14 cellular contexts compared by ENCODE assay signal in the genomic region with DNA sequence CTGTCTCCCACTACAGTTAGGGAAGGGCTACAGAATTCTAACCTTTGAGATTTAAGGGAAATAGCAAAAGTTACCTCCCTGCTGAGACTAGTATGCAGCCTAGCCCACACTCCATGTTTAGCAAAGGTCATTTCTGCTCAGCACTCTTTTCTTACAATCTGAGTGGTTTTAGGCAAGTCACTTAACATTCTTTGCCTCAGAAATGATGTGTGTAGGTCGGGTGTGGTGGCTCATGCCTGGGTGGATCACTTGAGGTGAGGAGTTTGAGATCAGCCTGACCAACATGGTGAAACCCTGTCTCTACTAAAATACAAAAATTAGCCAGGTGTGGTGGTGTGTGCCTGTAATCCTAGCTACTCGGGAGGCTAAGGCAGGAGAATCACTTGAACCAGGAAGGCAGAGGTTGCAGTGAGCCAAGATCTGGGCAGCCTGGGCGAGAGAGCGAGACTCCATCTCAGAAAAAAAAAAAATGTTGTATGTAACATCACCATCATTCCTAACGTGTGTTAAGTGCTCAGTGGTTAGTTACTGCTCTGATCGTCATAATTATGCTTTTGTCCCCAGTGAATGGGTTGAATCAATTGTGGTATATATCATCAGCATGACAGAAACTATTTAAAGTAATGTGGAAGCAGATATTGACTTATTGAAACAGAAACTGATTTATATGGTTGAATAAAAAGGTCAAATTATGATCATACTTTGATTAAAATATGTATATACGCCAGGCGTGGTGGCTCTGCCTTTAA.
"Had no signal": no experiment of that assay in that cellular context is flagged by ENCODE, and none has a peak within 500 bp of the region (broad histone marks: within the 10 kb centered on the region; RNA-seq: fewer than 3 reads in every experiment).

No MANE protein-coding gene starts in this region.

- H3K36me3 ChIP-seq: ovary, uterus had no signal

- H3K27ac Mint-ChIP-seq: activated naive CD4-positive, alpha-beta T cell treated with anti-CD3 and anti-CD28 coated beads for 36 hours; activated T-helper 2 cell treated with anti-CD3 and anti-CD28 coated beads, Interferon-gamma antibody, Interleukin-2, Interleukin-4, amounts not matched to agents 10 μg/mL and 5 μg/mL and 100 μg/mL, durations not matched to agents 14 hours and 24 hours and 36 hours; T-cell had no signal

- DNase-seq: activated CD8-positive, alpha-beta memory T cell treated with anti-CD3 and anti-CD28 coated beads for 24 hours; activated naive CD4-positive, alpha-beta T cell treated with anti-CD3 and anti-CD28 coated beads for 36 hours; amniotic stem cell; effector memory CD4-positive, alpha-beta T cell; foreskin keratinocyte; glutamatergic neuron; kidney glomerular epithelial cell; ovary; T-cell; T1000; uterus had no signal

- H3K27ac ChIP-seq: ovary, tibial nerve, uterus had no signal

- H3K4me3 ChIP-seq: ovary, tibial nerve, uterus had no signal

- H3K4me3 Mint-ChIP-seq: activated naive CD4-positive, alpha-beta T cell treated with anti-CD3 and anti-CD28 coated beads for 36 hours; T-cell had no signal

- H3K27me3 ChIP-seq: foreskin keratinocyte, ovary, tibial nerve, uterus had no signal

- H3K4me1 ChIP-seq: uterus had no signal

- ATAC-seq: sciatic nerve, T-cell had no signal

- H3K9me3 Mint-ChIP-seq: activated naive CD4-positive, alpha-beta T cell treated with anti-CD3 and anti-CD28 coated beads for 36 hours; activated T-helper 2 cell treated with anti-CD3 and anti-CD28 coated beads, Interferon-gamma antibody, Interleukin-2, Interleukin-4, amounts not matched to agents 10 μg/mL and 5 μg/mL and 100 μg/mL, durations not matched to agents 14 hours and 24 hours and 36 hours; T-cell had no signal

- H3K27me3 Mint-ChIP-seq: T-cell had no signal

- H3K9me3 ChIP-seq: ovary, tibial nerve, uterus had no signal
